ENCODE assay signal across 23 cellular contexts in genomic region chr20:61839223-61839911, GRCh38.
"Had no signal": no experiment of that assay in that cellular context is flagged by ENCODE, and none has a peak within 500 bp of the region (broad histone marks: within the 10 kb centered on the region; RNA-seq: fewer than 3 reads in every experiment).

No MANE protein-coding gene starts in this region.

- H3K79me2 ChIP-seq: parathyroid adenoma had no signal

- ATAC-seq: effector memory CD8-positive, alpha-beta T cell; heart left ventricle; left lung; psoas muscle; stimulated activated naive B cell treated with anti-CD40 and anti-IgM and Interleukin-4, amounts not matched to agents 10 μg/mL and 1 μg/mL and 100 μg/mL, for 72 hours had no signal

- H3K4me1 ChIP-seq: adrenal gland, heart left ventricle, left lung, parathyroid adenoma, psoas muscle, stomach, tibial artery had no signal

- H3K9me3 ChIP-seq: adrenal gland, heart left ventricle, left lung, psoas muscle, stomach, tibial artery had no signal

- H3K27ac ChIP-seq: adrenal gland, heart left ventricle, left lung, parathyroid adenoma, psoas muscle, stomach, tibial artery, VCaP had no signal

- FAIRE-seq: TTC549 had no signal

- H3K9ac ChIP-seq: parathyroid adenoma had no signal

- DNase-seq: activated CD4-positive, alpha-beta T cell treated with anti-CD3 and anti-CD28 coated beads for 48 hours; activated CD4-positive, alpha-beta T cell treated with anti-CD3 and anti-CD28 coated beads, Interleukin-2, amount 50 U/mL, for 48 hours; activated CD8-positive, alpha-beta memory T cell treated with anti-CD3 and anti-CD28 coated beads for 24 hours; activated effector memory CD4-positive, alpha-beta T cell treated with Interleukin-2 at 50 U/mL for 16 hours; activated naive CD4-positive, alpha-beta T cell treated with Interleukin-2 at 50 U/mL for 16 hours; activated naive CD8-positive, alpha-beta T cell treated with anti-CD3 and anti-CD28 coated beads for 36 hours; adrenal gland; cortex of kidney; effector memory CD8-positive, alpha-beta T cell; erythroblast; naive B cell; nucleus accumbens; stimulated activated CD4-positive, alpha-beta T cell treated with anti-CD3 and anti-CD28 coated beads, Interleukin-15, amount 100 ng/mL, for 24 hours; stimulated activated CD4-positive, alpha-beta T cell treated with anti-CD3 and anti-CD28 coated beads, Interleukin-2, amount 100 ng/mL, for 24 hours; stimulated activated naive B cell treated with anti-CD40 and anti-IgM and Interleukin-4, amounts not matched to agents 10 μg/mL and 1 μg/mL and 100 μg/mL, for 72 hours; stomach; tibial artery had no signal

- H3K27me3 ChIP-seq: adrenal gland had no signal

- H2AFZ ChIP-seq: parathyroid adenoma had no signal

- H3K36me3 ChIP-seq: adrenal gland, heart left ventricle, left lung, stomach, tibial artery had no signal

- H3K4me3 ChIP-seq: adrenal gland, heart left ventricle, left lung, psoas muscle, stomach, tibial artery had no signal
